Comparison of ENCODE assay signal across 1 cellular context in genomic region chr12:88924162-88924561, GRCh38.
TF ChIP-seq lines count a peak whose summit lies in the region.

No MANE protein-coding gene starts in this region.

TF ChIP-seq in HepG2, 621 proteins besides CTCF, POLR2A, EP300 and RAD21 (continued from another document):
- TF ChIP-seq ZNF639 (CRISPR knock-in tag; conservative IDR thresholded peaks at IDR 0.05) (no peak), ZNF709 (CRISPR knock-in tag; IDR thresholded peaks at IDR 0.05) (no peak), USF2 (IDR thresholded peaks at IDR 0.05; ENCODE audit: low read depth, low read length) (no peak), USF2 (CRISPR knock-in tag; IDR thresholded peaks at IDR 0.05; ENCODE audit: borderline replicate concordance) (no peak), MBNL3 (CRISPR knock-in tag; conservative IDR thresholded peaks at IDR 0.05) (no peak), NPAS2 (CRISPR knock-in tag; IDR thresholded peaks at IDR 0.05; ENCODE audit: borderline replicate concordance) (no peak), TFAP4 (IDR thresholded peaks at IDR 0.05; ENCODE audit: borderline replicate concordance, low read depth) (no peak), CEBPG (CRISPR knock-in tag; IDR thresholded peaks at IDR 0.05) (no peak), ZNF841 (CRISPR knock-in tag; IDR thresholded peaks at IDR 0.05; ENCODE audit: borderline replicate concordance) (no peak), ZNF17 (CRISPR knock-in tag; IDR thresholded peaks at IDR 0.05) (no peak), ZNF12 (CRISPR knock-in tag; IDR thresholded peaks at IDR 0.05) (no peak), ZNF563 (CRISPR knock-in tag; IDR thresholded peaks at IDR 0.05) (no peak), NCOA5 (CRISPR knock-in tag; IDR thresholded peaks at IDR 0.05) (no peak), SP5 (CRISPR knock-in tag; IDR thresholded peaks at IDR 0.05; ENCODE audit: borderline replicate concordance, low read depth) (no peak), ZNF83 (CRISPR knock-in tag; IDR thresholded peaks at IDR 0.05; ENCODE audit: borderline replicate concordance) (no peak), ZNF792 (CRISPR knock-in tag; IDR thresholded peaks at IDR 0.05) (no peak), SRF (IDR thresholded peaks at IDR 0.05; ENCODE audit: low read depth, low read length) (no peak)
